11 cellular contexts compared by ENCODE assay signal in the genomic region with DNA sequence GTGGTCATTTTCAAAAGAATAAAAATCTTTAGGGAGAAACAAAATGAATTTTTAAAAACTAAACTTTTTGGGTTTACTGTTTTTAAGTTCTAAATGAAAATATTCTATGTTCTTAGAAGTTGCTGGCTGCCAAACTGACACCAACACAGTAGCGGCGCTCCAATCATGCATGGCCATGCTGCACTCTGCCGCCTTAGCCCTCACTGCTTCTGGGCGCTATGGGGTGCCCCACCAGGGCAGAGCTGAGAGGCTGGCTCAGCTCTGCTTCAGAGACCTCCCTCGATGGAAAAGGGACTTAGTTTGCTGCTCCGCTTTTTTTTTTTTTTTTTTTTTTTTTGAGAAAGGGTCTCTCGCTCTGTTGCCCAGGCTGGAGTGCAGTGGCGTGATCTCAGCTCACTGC. TPM values are rescaled to one million over a fixed set of nuclear protein-coding genes. Genes with fewer than 3 reads are reported as not detected.
DNase-seq lines count a peak whose midpoint lies in the region; ATAC-seq and TF ChIP-seq lines count a peak whose summit lies in the region.
"Had no signal": no experiment of that assay in that cellular context is flagged by ENCODE, and none has a peak within 500 bp of the region (broad histone marks: within the 10 kb centered on the region; RNA-seq: fewer than 3 reads in every experiment).

No MANE protein-coding gene starts in this region.

- no peak for TF ChIP-seq CTCF in heart left ventricle (IDR thresholded peaks at IDR 0.05)
- no peak for TF ChIP-seq CTCF in upper lobe of right lung (IDR thresholded peaks at IDR 0.05)

- H3K18ac ChIP-seq in mesenchymal stem cell (ENCODE audit: low read depth in 1 of 2, low read length in 2 of 2) = no peak overlapping the region

- peak overlapping the region; percentile 48 for H3K4me3 Mint-ChIP-seq in activated T-helper 17 cell treated with anti-CD3 and anti-CD28 coated beads, Interleukin-2, amount 50 U/mL, for 72 hours
- H3K4me3 Mint-ChIP-seq: neural crest cell had no signal

- H4K8ac ChIP-seq in mesenchymal stem cell (ENCODE audit: low read length) = no peak overlapping the region

- H2BK15ac ChIP-seq in mesenchymal stem cell (ENCODE audit: low read depth, poor library complexity, severe bottlenecking) = no peak overlapping the region

- H3K14ac ChIP-seq in mesenchymal stem cell (ENCODE audit: low read length in 2 of 2) = no peak overlapping the region

- no peaks in the 10 kb centered on the region for H3K9me3 Mint-ChIP-seq in activated T-helper 17 cell treated with anti-CD3 and anti-CD28 coated beads, Interleukin-2, amount 50 U/mL, for 72 hours
- H3K9me3 Mint-ChIP-seq: neural crest cell had no signal

- H3K27ac ChIP-seq in heart left ventricle (peak overlapping the region in 11 of 12 donors; percentile 23 to 77 (median 74)), mesenchymal stem cell (ENCODE audit: low read length, poor library complexity, severe bottlenecking) (no peak overlapping the region), upper lobe of right lung (peak overlapping the region; percentile 51)

- peaks cover 3% of the 10 kb centered on the region for H3K79me1 ChIP-seq in mesenchymal stem cell (replicated peaks; ENCODE audit: low read length, poor library complexity, severe bottlenecking)

- H3K36me3 ChIP-seq in heart left ventricle (no peaks in the 10 kb centered on the region), mesenchymal stem cell (ENCODE audit: control insufficient read depth in 1 of 2, insufficient read depth in 2 of 2, low read depth in 1 of 2, low read length in 2 of 2) (peaks cover 0 to 2% of the 10 kb centered on the region in 2 experiments), upper lobe of right lung (no peaks in the 10 kb centered on the region)

- H3K4me1 Mint-ChIP-seq in activated T-helper 17 cell treated with anti-CD3 and anti-CD28 coated beads, Interleukin-2, amount 50 U/mL, for 72 hours = peaks cover 48% of the 10 kb centered on the region

- no peak overlapping the region for H3K27ac Mint-ChIP-seq in activated T-helper 17 cell treated with anti-CD3 and anti-CD28 coated beads, Interleukin-2, amount 50 U/mL, for 72 hours

- WGBS in heart left ventricle, 4 donors = 83 to 91% (median 89%) methylated on average over 8 of the region's 8 CpGs
- 100% methylated on average over 6 of the region's 8 CpGs for WGBS in mesenchymal stem cell

- H3K9me3 ChIP-seq in heart left ventricle (no peaks in the 10 kb centered on the region), mesenchymal stem cell (ENCODE audit: control insufficient read depth, low read length) (no peaks in the 10 kb centered on the region), upper lobe of right lung (no peaks in the 10 kb centered on the region)

- H3K4me1 ChIP-seq in heart left ventricle = peaks cover 3 to 91% (median 55%) of the 10 kb centered on the region in 12 donors
- H3K4me1 ChIP-seq in mesenchymal stem cell (ENCODE audit: control insufficient read depth, insufficient read depth, low read depth, low read length) = peaks cover 24% of the 10 kb centered on the region
- peaks cover 86% of the 10 kb centered on the region for H3K4me1 ChIP-seq in upper lobe of right lung

- DNase-seq in heart left ventricle = no peak
- DNase-seq in left cardiac atrium = no peak
- DNase-seq in mesenchymal stem cell = no peak
- no peak for DNase-seq in upper lobe of right lung
- no peak for DNase-seq in NCI-H774 (lab: John Stamatoyannopoulos, UW)
- DNase-seq in RPMI8226 = no peak
- DNase-seq: substantia nigra, WERI-Rb-1 had no signal

- H3K4me3 ChIP-seq in heart left ventricle = no peak overlapping the region
- no peak overlapping the region for H3K4me3 ChIP-seq in mesenchymal stem cell (ENCODE audit: insufficient read depth in 1 of 2, low read depth in 1 of 2, low read length in 2 of 2)
- no peak overlapping the region for H3K4me3 ChIP-seq in upper lobe of right lung

- no peak for TF ChIP-seq POLR2A in heart left ventricle (IDR thresholded peaks at IDR 0.05)

- H3K36me3 Mint-ChIP-seq in activated T-helper 17 cell treated with anti-CD3 and anti-CD28 coated beads, Interleukin-2, amount 50 U/mL, for 72 hours (ENCODE audit: low read depth) = peaks cover 88% of the 10 kb centered on the region

- no peak overlapping the region for H3K4ac ChIP-seq in mesenchymal stem cell (ENCODE audit: low read depth in 1 of 2, low read length in 2 of 2)

- H3K4me2 ChIP-seq in mesenchymal stem cell (ENCODE audit: low read length, poor library complexity, severe bottlenecking) = no peak overlapping the region

- no peak overlapping the region for H3K23ac ChIP-seq in mesenchymal stem cell (ENCODE audit: low read length in 2 of 2)

- intact Hi-C loops in heart left ventricle (cut with DNase I) (loop anchor here in 3 of 10 donors (5.0 to 10.0 kb wide), 3 partner anchors 94 to 176 kb away; no protein-coding TSS in a partner anchor), left cardiac atrium (cut with DNase I) (loop anchor here in 1 of 2 donors (10.0 kb wide), 1 partner anchor 56 kb away; no protein-coding TSS in a partner anchor), upper lobe of right lung (cut with DNase I) (no loop called here)

- no peaks in the 10 kb centered on the region for H3K27me3 Mint-ChIP-seq in activated T-helper 17 cell treated with anti-CD3 and anti-CD28 coated beads, Interleukin-2, amount 50 U/mL, for 72 hours

- peak overlapping the region in 1 of 2 experiments; percentile 96 for H2BK12ac ChIP-seq in mesenchymal stem cell (ENCODE audit: low read length in 2 of 2)

- no peak overlapping the region for H2AFZ ChIP-seq in mesenchymal stem cell (ENCODE audit: low read depth, low read length)

- no peak for ATAC-seq in heart left ventricle
- no peak for ATAC-seq in left cardiac atrium
- no peak for ATAC-seq in activated T-helper 17 cell treated with anti-CD3 and anti-CD28 coated beads, Interleukin-2, amount 50 U/mL, for 72 hours (replicated peaks)
- no peak for ATAC-seq in upper lobe of right lung
- no peak for ATAC-seq in GM19397 (IDR thresholded peaks at IDR 0.05; ENCODE audit: unreplicated experiment)

- H2BK5ac ChIP-seq in mesenchymal stem cell (ENCODE audit: low read depth, low read length, poor library complexity, severe bottlenecking) = no peak overlapping the region

- no peak overlapping the region for H4K91ac ChIP-seq in mesenchymal stem cell (ENCODE audit: low read length)

- H2BK120ac ChIP-seq in mesenchymal stem cell (ENCODE audit: low read depth, low read length) = peak overlapping the region; percentile 54

- no peak overlapping the region for H2AK5ac ChIP-seq in mesenchymal stem cell (ENCODE audit: low read length, severe bottlenecking)

- H3K27me3 ChIP-seq in heart left ventricle (no peaks in the 10 kb centered on the region), mesenchymal stem cell (ENCODE audit: control insufficient read depth in 1 of 2, insufficient read depth in 1 of 2, low read length in 2 of 2) (no peaks in the 10 kb centered on the region), upper lobe of right lung (no peaks in the 10 kb centered on the region)

- H3K9ac ChIP-seq in mesenchymal stem cell (ENCODE audit: low read length) = peak overlapping the region; percentile 2

RNA-seq across cellular contexts. Expression of gene EZR, which starts 20.9 kb away (rescaled TPM):
- total RNA-seq in heart left ventricle = 100 to 1,000 TPM; 114 to 293 (median 161) TPM
- polyA plus RNA-seq in heart left ventricle = 100 to 1,000 TPM; 121 to 541 TPM
- 100 to 1,000 TPM; 140 to 217 TPM for total RNA-seq in left cardiac atrium
- total RNA-seq in activated T-helper 17 cell treated with anti-CD3 and anti-CD28 coated beads, Interleukin-2, amount 50 U/mL, for 72 hours = 100 to 1,000 TPM; 159 to 212 TPM
- 45.8 TPM for polyA plus RNA-seq in mesenchymal stem cell (2013, experiment 1 of 2)
- polyA plus RNA-seq in mesenchymal stem cell (2013, experiment 2 of 2) = 44.2 TPM
- 260 TPM for total RNA-seq in upper lobe of right lung
